ENCODE assay signal across 10 cellular contexts in genomic region chr2:216216951-216217903, GRCh38.
DNase-seq lines count a peak whose midpoint lies in the region; TF ChIP-seq lines count a peak whose summit lies in the region.
"Had no signal": no experiment of that assay in that cellular context is flagged by ENCODE, and none has a peak within 500 bp of the region (broad histone marks: within the 10 kb centered on the region; RNA-seq: fewer than 3 reads in every experiment).

No MANE protein-coding gene starts in this region.

- TF ChIP-seq CTCF in endothelial cell (IDR thresholded peaks at IDR 0.05; ENCODE audit: unreplicated experiment) (no peak), smooth muscle cell (IDR thresholded peaks at IDR 0.05; ENCODE audit: borderline replicate concordance, insufficient read depth, poor library complexity, severe bottlenecking) (no peak), GM13976 (IDR thresholded peaks at IDR 0.05; ENCODE audit: borderline replicate concordance, control extremely low read depth, extremely low read depth, insufficient read depth, missing control alignments) (no peak)

- peaks cover 3% of the 10 kb centered on the region for H3K36me3 Mint-ChIP-seq in activated naive CD4-positive, alpha-beta T cell treated with anti-CD3 and anti-CD28 coated beads for 36 hours (ENCODE audit: low read depth)
- peaks cover 9% of the 10 kb centered on the region for H3K36me3 Mint-ChIP-seq in endothelial cell (ENCODE audit: low read depth, unreplicated experiment)

- no peak overlapping the region for H3K9ac ChIP-seq in smooth muscle cell (ENCODE audit: low read depth)

- peak overlapping the region; percentile 40 for H3K4me2 ChIP-seq in smooth muscle cell

- peaks cover 28% of the 10 kb centered on the region for H3K4me1 Mint-ChIP-seq in activated naive CD4-positive, alpha-beta T cell treated with anti-CD3 and anti-CD28 coated beads for 36 hours (ENCODE audit: low read depth)
- peaks cover 50% of the 10 kb centered on the region for H3K4me1 Mint-ChIP-seq in endothelial cell (ENCODE audit: unreplicated experiment)

- CTCF ChIA-PET in activated naive CD4-positive, alpha-beta T cell treated with anti-CD3 and anti-CD28 coated beads for 36 hours (lab: Charles Lee) = interaction anchor here (0.6 to 1.9 kb wide), 3 partner anchors 25 to 191 kb away, joined by 3 to 5 read pairs (median 4); no protein-coding TSS in a partner anchor

- no peak overlapping the region for H3K4me3 Mint-ChIP-seq in activated naive CD4-positive, alpha-beta T cell treated with anti-CD3 and anti-CD28 coated beads for 36 hours
- H3K4me3 Mint-ChIP-seq in endothelial cell (ENCODE audit: unreplicated experiment) = no peak overlapping the region
- H3K4me3 Mint-ChIP-seq: activated B cell treated with CpG ODN at 0.5 μM for 24 hours had no signal

- DNase-seq in activated naive CD4-positive, alpha-beta T cell treated with anti-CD3 and anti-CD28 coated beads for 36 hours = peak; percentile 47
- DNase-seq in activated naive CD4-positive, alpha-beta T cell treated with anti-CD3 and anti-CD28 coated beads, Interleukin-2, amount 50 U/mL, for 16 hours = no peak
- DNase-seq in OCI-M1 (lab: John Stamatoyannopoulos, UW) = peak; percentile 42
- no peak for DNase-seq in endothelial cell (ENCODE audit: low spot score)
- DNase-seq in smooth muscle cell (lab: John Stamatoyannopoulos, UW; ENCODE audit: unreplicated experiment) = no peak
- no peak for DNase-seq in NCI-H1930 (lab: John Stamatoyannopoulos, UW)
- no peak for DNase-seq in activated CD8-positive, alpha-beta memory T cell treated with anti-CD3 and anti-CD28 coated beads for 24 hours
- no peak for DNase-seq in GM13976 (ENCODE audit: low spot score)
- DNase-seq: activated B cell treated with CpG ODN at 0.5 μM for 24 hours, hypothalamus had no signal

- H3K79me2 ChIP-seq in smooth muscle cell (ENCODE audit: low read depth) = no peaks in the 10 kb centered on the region

- intact Hi-C loops in activated naive CD4-positive, alpha-beta T cell treated with anti-CD3 and anti-CD28 coated beads for 36 hours (cut with micrococcal nuclease) = loop anchor here (1.0 kb wide), 1 partner anchor 11 kb away; no protein-coding TSS in a partner anchor

- no peaks in the 10 kb centered on the region for H3K9me3 Mint-ChIP-seq in activated naive CD4-positive, alpha-beta T cell treated with anti-CD3 and anti-CD28 coated beads for 36 hours
- H3K9me3 Mint-ChIP-seq in endothelial cell (ENCODE audit: unreplicated experiment) = no peaks in the 10 kb centered on the region
- H3K9me3 Mint-ChIP-seq: activated B cell treated with CpG ODN at 0.5 μM for 24 hours had no signal

- H4K20me1 ChIP-seq in smooth muscle cell (ENCODE audit: low read depth) = no peaks in the 10 kb centered on the region

- peaks cover 12% of the 10 kb centered on the region for H3K4me1 ChIP-seq in smooth muscle cell (ENCODE audit: low read depth)

- H3K27ac Mint-ChIP-seq in activated naive CD4-positive, alpha-beta T cell treated with anti-CD3 and anti-CD28 coated beads for 36 hours = peak overlapping the region; percentile 37
- peak overlapping the region; percentile 87 for H3K27ac Mint-ChIP-seq in endothelial cell (ENCODE audit: unreplicated experiment)
- H3K27ac Mint-ChIP-seq: activated B cell treated with CpG ODN at 0.5 μM for 24 hours had no signal

- no peaks in the 10 kb centered on the region for H3K27me3 Mint-ChIP-seq in activated naive CD4-positive, alpha-beta T cell treated with anti-CD3 and anti-CD28 coated beads for 36 hours (ENCODE audit: low read depth)
- H3K27me3 Mint-ChIP-seq in endothelial cell (ENCODE audit: unreplicated experiment) = peaks cover 10% of the 10 kb centered on the region
- H3K27me3 Mint-ChIP-seq: activated B cell treated with CpG ODN at 0.5 μM for 24 hours had no signal

- H3K27ac ChIP-seq in smooth muscle cell (ENCODE audit: low read depth) = peak overlapping the region; percentile 82

- peaks cover 36% of the 10 kb centered on the region for H3F3A ChIP-seq in smooth muscle cell (ENCODE audit: low read depth)

- H3K36me3 ChIP-seq in smooth muscle cell (ENCODE audit: low read depth) = no peaks in the 10 kb centered on the region

- no peaks in the 10 kb centered on the region for H3K27me3 ChIP-seq in smooth muscle cell (ENCODE audit: low read depth)

- in situ Hi-C loops in GM13976 (cut with MboI; ENCODE audit: low sequenced_read_pairs, unreplicated experiment) = loop anchor here (25.0 kb wide), 1 partner anchor 445 kb away; no protein-coding TSS in a partner anchor

- no peaks in the 10 kb centered on the region for H3K9me3 ChIP-seq in smooth muscle cell (replicated peaks; ENCODE audit: low read depth)

- WGBS in smooth muscle cell (ENCODE audit: low lambda C conversion rate) = 33% methylated on average over 7 of the region's 7 CpGs

- H2AFZ ChIP-seq in smooth muscle cell (ENCODE audit: low read depth) = no peak overlapping the region

- H3K4me3 ChIP-seq in smooth muscle cell = no peak overlapping the region

Comparison
In these comparisons a context has a peak if more than half of its experiments do, and no peak if none do; other contexts are left out.
1. DNase-seq: peak in activated naive CD4-positive, alpha-beta T cell treated with anti-CD3 and anti-CD28 coated beads for 36 hours (single experiment) and OCI-M1 (single experiment); none in activated naive CD4-positive, alpha-beta T cell treated with anti-CD3 and anti-CD28 coated beads, Interleukin-2, amount 50 U/mL, for 16 hours (single experiment), endothelial cell (single experiment), smooth muscle cell (single experiment), NCI-H1930 (0 of 2), activated CD8-positive, alpha-beta memory T cell treated with anti-CD3 and anti-CD28 coated beads for 24 hours (single experiment) and GM13976 (single experiment).